ENCODE assay signal across 16 cellular contexts in the genomic region with DNA sequence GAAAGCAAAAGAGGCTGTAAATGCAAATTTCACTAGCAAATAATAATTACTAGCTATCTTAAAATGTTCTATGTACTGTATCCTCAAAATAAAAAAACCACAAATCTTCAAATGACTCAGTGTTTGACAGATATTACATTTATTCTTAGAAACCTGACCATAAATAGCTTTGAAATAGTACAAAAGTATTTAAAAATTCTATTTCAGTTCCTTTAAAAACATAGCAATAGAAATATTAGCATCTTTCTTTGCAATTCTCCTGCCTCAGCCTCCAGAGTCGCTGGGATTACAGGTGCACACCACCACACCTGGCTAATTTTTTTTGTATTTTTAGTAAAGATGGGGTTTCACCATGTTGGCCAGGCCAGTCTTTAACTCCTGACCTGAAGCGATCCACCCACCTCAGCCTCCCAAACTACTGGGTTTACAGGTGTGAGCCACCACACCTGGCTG.
DNase-seq lines count a peak whose midpoint lies in the region; ATAC-seq and TF ChIP-seq lines count a peak whose summit lies in the region.
"Had no signal": no experiment of that assay in that cellular context is flagged by ENCODE, and none has a peak within 500 bp of the region (broad histone marks: within the 10 kb centered on the region; RNA-seq: fewer than 3 reads in every experiment).

No MANE protein-coding gene starts in this region.

- no peak overlapping the region for H2AFZ ChIP-seq in OCI-LY3 (ENCODE audit: low read depth, low read length)

- H4K20me1 ChIP-seq in OCI-LY3 (ENCODE audit: insufficient read depth, low read length): peaks cover 26% of the 10 kb centered on the region

- H3K27ac ChIP-seq in OCI-LY3 (ENCODE audit: low read length): no peak overlapping the region
- H3K27ac ChIP-seq: gastrocnemius medialis had no signal

- H3K79me2 ChIP-seq in OCI-LY3 (ENCODE audit: low read length): no peaks in the 10 kb centered on the region

- no peak overlapping the region for H3K9ac ChIP-seq in OCI-LY3 (ENCODE audit: low read length)

- H3K27me3 ChIP-seq in OCI-LY3 (ENCODE audit: low read depth, low read length): no peaks in the 10 kb centered on the region
- H3K27me3 ChIP-seq: gastrocnemius medialis had no signal

- H3K9me3 ChIP-seq in OCI-LY3 (ENCODE audit: insufficient read depth, low read length): no peaks in the 10 kb centered on the region
- H3K9me3 ChIP-seq: gastrocnemius medialis had no signal

- no peak for DNase-seq in NCI-H524 (lab: John Stamatoyannopoulos, UW)
- DNase-seq in NCI-H1417 treated with DMSO at 0.1 percent for 48 hours (lab: John Stamatoyannopoulos, UW): no peak
- DNase-seq in stimulated activated CD4-positive, alpha-beta T cell treated with anti-CD3 and anti-CD28 coated beads, Interleukin-4, amount 100 ng/mL, for 24 hours: no peak
- DNase-seq: C1 segment of cervical spinal cord, gastrocnemius medialis, H7, KG1, left colon, natural killer cell, NCI-H2107 had no signal

- ATAC-seq in GM18519 (IDR thresholded peaks at IDR 0.05; ENCODE audit: low FRiP score, unreplicated experiment) (peak; percentile 95), GM21447 (IDR thresholded peaks at IDR 0.05; ENCODE audit: unreplicated experiment) (peak; percentile 81), HG03060 (IDR thresholded peaks at IDR 0.05; ENCODE audit: low read depth, unreplicated experiment) (peak; percentile 82), HG03139 (IDR thresholded peaks at IDR 0.05; ENCODE audit: unreplicated experiment) (no peak)
- ATAC-seq: gastrocnemius medialis, left colon, natural killer cell, Panc1 had no signal

- no peak overlapping the region for H3K4me3 ChIP-seq in OCI-LY3 (ENCODE audit: low read length)
- H3K4me3 ChIP-seq: gastrocnemius medialis had no signal

- H3K4me2 ChIP-seq in OCI-LY3 (ENCODE audit: low read length): peak overlapping the region; percentile 7; the same call in 1 of the 2 replicates

- peaks cover 15% of the 10 kb centered on the region for H3K4me1 ChIP-seq in OCI-LY3 (ENCODE audit: low read length)
- H3K4me1 ChIP-seq: gastrocnemius medialis had no signal

- H3K36me3 ChIP-seq in OCI-LY3 (replicated peaks; ENCODE audit: low read depth, low read length): peaks cover 63% of the 10 kb centered on the region

- no peak for TF ChIP-seq CTCF in OCI-LY3 (IDR thresholded peaks at IDR 0.05; ENCODE audit: low read depth, low read length)
